ENCODE assay signal across 1 cellular context in the genomic region with DNA sequence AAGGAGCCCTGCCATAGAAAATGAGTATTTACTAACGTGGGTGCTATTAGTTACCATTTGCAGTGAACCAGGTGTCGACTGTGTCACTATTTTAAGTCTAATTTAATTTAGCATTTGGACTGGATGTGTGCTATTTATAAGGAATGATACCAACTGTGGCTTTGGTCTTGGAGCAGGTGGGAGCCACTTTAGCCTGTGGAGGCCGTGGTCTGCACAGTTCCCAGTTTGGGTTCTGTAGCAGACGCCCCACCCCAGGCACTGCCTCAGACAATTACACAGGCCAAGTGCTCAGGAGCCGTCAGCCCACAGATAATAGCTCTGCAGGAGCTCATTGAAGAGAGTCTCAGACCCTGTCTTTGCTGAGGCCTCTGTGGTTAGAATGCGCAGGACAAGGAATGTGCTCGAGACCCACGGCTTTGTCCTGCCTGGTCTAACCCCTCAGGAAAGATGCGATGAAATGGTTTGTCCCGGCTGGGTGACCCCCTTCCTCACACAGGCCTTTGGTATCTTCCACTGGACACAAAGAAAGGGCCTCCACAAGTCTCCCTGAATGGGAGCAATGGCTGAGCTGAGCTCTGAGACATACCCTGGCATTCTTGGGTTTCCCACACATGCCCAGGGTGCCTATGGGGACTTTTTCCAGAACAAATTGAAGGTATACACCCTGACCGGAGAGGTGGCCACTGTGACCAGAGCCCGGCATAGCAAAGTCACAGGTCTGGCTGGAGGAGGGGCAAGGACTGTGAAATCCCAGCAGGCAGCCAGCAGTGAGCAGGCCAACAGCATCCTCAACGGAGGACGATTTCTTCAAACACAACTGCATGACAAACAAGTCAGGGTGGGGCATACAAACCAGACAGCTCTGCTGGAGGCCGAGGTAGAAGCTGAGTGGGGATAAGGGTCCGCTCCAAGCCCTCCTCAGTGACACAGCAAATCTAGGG.
TF ChIP-seq lines count a peak whose summit lies in the region.

No MANE protein-coding gene starts in this region.

TF ChIP-seq in K562, 482 proteins besides CTCF, POLR2A, EP300 and RAD21 (continued from another document):
- TF ChIP-seq, protein P1, sequence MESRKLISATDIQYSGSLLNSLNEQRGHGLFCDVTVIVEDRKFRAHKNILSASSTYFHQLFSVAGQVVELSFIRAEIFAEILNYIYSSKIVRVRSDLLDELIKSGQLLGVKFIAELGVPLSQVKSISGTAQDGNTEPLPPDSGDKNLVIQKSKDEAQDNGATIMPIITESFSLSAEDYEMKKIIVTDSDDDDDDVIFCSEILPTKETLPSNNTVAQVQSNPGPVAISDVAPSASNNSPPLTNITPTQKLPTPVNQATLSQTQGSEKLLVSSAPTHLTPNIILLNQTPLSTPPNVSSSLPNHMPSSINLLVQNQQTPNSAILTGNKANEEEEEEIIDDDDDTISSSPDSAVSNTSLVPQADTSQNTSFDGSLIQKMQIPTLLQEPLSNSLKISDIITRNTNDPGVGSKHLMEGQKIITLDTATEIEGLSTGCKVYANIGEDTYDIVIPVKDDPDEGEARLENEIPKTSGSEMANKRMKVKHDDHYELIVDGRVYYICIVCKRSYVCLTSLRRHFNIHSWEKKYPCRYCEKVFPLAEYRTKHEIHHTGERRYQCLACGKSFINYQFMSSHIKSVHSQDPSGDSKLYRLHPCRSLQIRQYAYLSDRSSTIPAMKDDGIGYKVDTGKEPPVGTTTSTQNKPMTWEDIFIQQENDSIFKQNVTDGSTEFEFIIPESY (CRISPR knock-in tag; IDR thresholded peaks at IDR 0.05), result no peak
- no peak for TF ChIP-seq ZKSCAN1 (IDR thresholded peaks at IDR 0.05; ENCODE audit: low read depth, low read length)
- TF ChIP-seq, protein P2, sequence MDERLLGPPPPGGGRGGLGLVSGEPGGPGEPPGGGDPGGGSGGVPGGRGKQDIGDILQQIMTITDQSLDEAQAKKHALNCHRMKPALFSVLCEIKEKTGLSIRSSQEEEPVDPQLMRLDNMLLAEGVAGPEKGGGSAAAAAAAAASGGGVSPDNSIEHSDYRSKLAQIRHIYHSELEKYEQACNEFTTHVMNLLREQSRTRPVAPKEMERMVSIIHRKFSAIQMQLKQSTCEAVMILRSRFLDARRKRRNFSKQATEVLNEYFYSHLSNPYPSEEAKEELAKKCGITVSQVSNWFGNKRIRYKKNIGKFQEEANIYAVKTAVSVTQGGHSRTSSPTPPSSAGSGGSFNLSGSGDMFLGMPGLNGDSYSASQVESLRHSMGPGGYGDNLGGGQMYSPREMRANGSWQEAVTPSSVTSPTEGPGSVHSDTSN (CRISPR knock-in tag; IDR thresholded peaks at IDR 0.05; ENCODE audit: low read depth), result no peak
- TF ChIP-seq, protein P2 (tag; conservative IDR thresholded peaks at IDR 0.05; ENCODE audit: low read depth), result no peak
- no peak for TF ChIP-seq CBX1 (IDR thresholded peaks at IDR 0.05; ENCODE audit: low read depth)
- TF ChIP-seq JUND (IDR thresholded peaks at IDR 0.05; ENCODE audit: borderline replicate concordance, low read depth, low read length), result 0 out of 2 replicates have a peak, but pooled peaks have one; percentile 23
- TF ChIP-seq JUND (tag; IDR thresholded peaks at IDR 0.05; ENCODE audit: borderline replicate concordance, low read depth, low read length), result no peak
- TF ChIP-seq MYBL2 (IDR thresholded peaks at IDR 0.05; ENCODE audit: low read depth), result no peak
- TF ChIP-seq MYBL2 (CRISPR knock-in tag; IDR thresholded peaks at IDR 0.05; ENCODE audit: borderline replicate concordance), result no peak
- no peak for TF ChIP-seq MTA1 (IDR thresholded peaks at IDR 0.05; ENCODE audit: borderline replicate concordance)
- TF ChIP-seq ZNF589 (CRISPR knock-in tag; IDR thresholded peaks at IDR 0.05; ENCODE audit: low read depth), result no peak
- 0 out of 4 replicates have a peak, but pooled peaks of 1 of the 2 experiments have one; percentile 28 for TF ChIP-seq FOXK2 (conservative IDR thresholded peaks at IDR 0.05 in 1 of 2, IDR thresholded peaks at IDR 0.05 in 1 of 2; ENCODE audit: low read depth in 2 of 2)
- TF ChIP-seq CBFB (CRISPR knock-in tag; IDR thresholded peaks at IDR 0.05), result no peak
- no peak for TF ChIP-seq KLF13 (tag; IDR thresholded peaks at IDR 0.05; ENCODE audit: borderline replicate concordance, low read depth)
- no peak for TF ChIP-seq FOXA1 (IDR thresholded peaks at IDR 0.05; ENCODE audit: borderline replicate concordance)
- 0 out of 2 replicates have a peak, but pooled peaks have one; percentile 19 for TF ChIP-seq BHLHE40 (IDR thresholded peaks at IDR 0.05; ENCODE audit: low read length)
- TF ChIP-seq ATF7 (IDR thresholded peaks at IDR 0.05), result peak; percentile 59; the same call in 1 of the 2 replicates
- TF ChIP-seq, protein P3, sequence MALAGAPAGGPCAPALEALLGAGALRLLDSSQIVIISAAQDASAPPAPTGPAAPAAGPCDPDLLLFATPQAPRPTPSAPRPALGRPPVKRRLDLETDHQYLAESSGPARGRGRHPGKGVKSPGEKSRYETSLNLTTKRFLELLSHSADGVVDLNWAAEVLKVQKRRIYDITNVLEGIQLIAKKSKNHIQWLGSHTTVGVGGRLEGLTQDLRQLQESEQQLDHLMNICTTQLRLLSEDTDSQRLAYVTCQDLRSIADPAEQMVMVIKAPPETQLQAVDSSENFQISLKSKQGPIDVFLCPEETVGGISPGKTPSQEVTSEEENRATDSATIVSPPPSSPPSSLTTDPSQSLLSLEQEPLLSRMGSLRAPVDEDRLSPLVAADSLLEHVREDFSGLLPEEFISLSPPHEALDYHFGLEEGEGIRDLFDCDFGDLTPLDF (CRISPR knock-in tag; IDR thresholded peaks at IDR 0.05), result no peak
- TF ChIP-seq SMC3 (conservative IDR thresholded peaks at IDR 0.05; ENCODE audit: insufficient read depth, low read depth, low read length), result no peak
- no peak for TF ChIP-seq BRCA1 (IDR thresholded peaks at IDR 0.05)
- no peak for TF ChIP-seq BRCA1 (CRISPR knock-in tag; IDR thresholded peaks at IDR 0.05)
- TF ChIP-seq EZH2 (IDR thresholded peaks at IDR 0.05; ENCODE audit: borderline replicate concordance, low read depth, low read length), result no peak
TF ChIP-seq in K562: peak in this region for 5.
